ENCODE assay signal across 8 cellular contexts in genomic region chr3:184777566-184778356, GRCh38. TPM values are rescaled to one million over a fixed set of nuclear protein-coding genes. Genes with fewer than 3 reads are reported as not detected.
DNase-seq lines count a peak whose midpoint lies in the region; ATAC-seq and TF ChIP-seq lines count a peak whose summit lies in the region.

No MANE protein-coding gene starts in this region.

- ATAC-seq in HG03565 (IDR thresholded peaks at IDR 0.05; ENCODE audit: unreplicated experiment): peak; percentile 76

- WGBS in lower leg skin, 2 donors: 25% methylated on average over 11 of the region's 11 CpGs

- no peak for TF ChIP-seq POLR2A in lower leg skin (IDR thresholded peaks at IDR 0.05)

- DNase-seq in NCI-H187 (lab: John Stamatoyannopoulos, UW) (peak; percentile 19 to 76), NCI-H187 treated with DMSO at 0.1 percent for 48 hours (lab: John Stamatoyannopoulos, UW) (no peak), NCI-H774 (lab: John Stamatoyannopoulos, UW) (peak; percentile 95), dermis blood vessel endothelial cell (peak; percentile 96), lower leg skin (ENCODE audit: low spot score in 2 of 2) (peak; percentile 96 to 98)
- DNase-seq in activated CD4-positive, alpha-beta T cell treated with anti-CD3 and anti-CD28 coated beads, Interleukin-2, amount 50 U/mL, for 1 hour: peak; percentile 79
- DNase-seq in stimulated activated CD4-positive, alpha-beta T cell treated with anti-CD3 and anti-CD28 coated beads, TNF-alpha, amount 100 ng/mL, for 24 hours (ENCODE audit: low read depth in 3 of 3): peak; percentile 51 to 81 (median 76)

- peak in 1 of 3 donors; percentile 61 for TF ChIP-seq CTCF in lower leg skin (IDR thresholded peaks at IDR 0.05)

- no peak overlapping the region for H3K4me3 ChIP-seq in lower leg skin (ENCODE audit: low read depth, poor library complexity, severe bottlenecking)

- intact Hi-C loops in lower leg skin (cut with DNase I; ENCODE audit: low total_unique reads): no loop called here

RNA-seq across cellular contexts. Expression of gene VPS8, which starts 34.2 kb away (rescaled TPM):
- 61.2 and 75.9 TPM in 2 replicates for total RNA-seq in dermis blood vessel endothelial cell
- 10 to 100 TPM; 31.4 to 67.7 (median 55.1) TPM for total RNA-seq in lower leg skin
